ENCODE assay signal across 8 cellular contexts in the genomic region with DNA sequence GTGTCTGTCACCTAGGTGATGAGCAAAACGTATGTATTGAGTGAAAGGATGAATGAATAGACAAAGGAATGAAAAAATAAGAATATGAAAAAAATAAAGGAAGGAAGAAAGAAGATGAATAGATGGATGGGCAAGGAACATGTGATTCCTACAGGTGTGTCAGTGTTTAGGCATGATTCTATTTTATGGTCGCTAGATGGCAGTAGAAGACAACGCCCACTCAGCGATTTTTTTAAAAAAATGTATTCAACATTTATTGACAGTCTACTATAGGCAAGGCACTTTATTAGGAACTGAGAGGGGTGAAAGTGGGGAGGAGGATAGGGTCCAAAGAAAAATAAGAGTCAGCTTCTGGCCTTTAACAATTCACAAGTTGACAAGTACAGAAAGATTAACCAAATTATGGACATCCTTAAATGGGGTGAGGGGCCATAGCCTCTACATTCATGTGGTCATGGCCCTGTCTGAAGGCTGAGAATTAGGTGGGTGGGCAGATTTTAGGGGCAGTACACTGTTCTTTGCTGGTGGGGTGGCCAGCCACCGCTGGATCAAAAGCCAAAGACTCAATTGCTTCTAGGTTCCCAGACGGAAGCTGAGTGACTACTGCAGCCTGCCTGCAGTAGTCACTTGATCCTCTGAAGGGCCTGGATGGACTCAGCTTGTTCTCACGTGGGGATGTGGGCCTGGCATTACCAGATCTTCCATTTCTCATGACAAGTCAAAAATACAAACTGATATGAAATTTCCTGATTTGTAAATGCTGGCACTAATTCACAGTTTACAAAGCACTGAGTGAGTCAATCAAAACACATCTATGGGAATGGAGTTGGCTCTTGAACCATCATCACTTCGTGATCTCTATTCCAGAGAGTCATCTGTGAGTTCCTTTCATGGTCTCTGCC.
A peak's percentile ranks its signal among the peaks of the same experiment; 100 is the strongest.
DNase-seq lines count a peak whose midpoint lies in the region; FAIRE-seq and TF ChIP-seq lines count a peak whose summit lies in the region.

No MANE protein-coding gene starts in this region.

- DNase-seq in AG09309 (ENCODE audit: low read depth), result no peak
- DNase-seq in GM10266 (ENCODE audit: extremely low spot score), result peak; percentile 34
- peak; percentile 29 for DNase-seq in NCI-H2196 treated with DMSO at 0.1 percent for 48 hours (lab: John Stamatoyannopoulos, UW; ENCODE audit: unreplicated experiment)
- peak; percentile 59 to 73 for DNase-seq in cardiac fibroblast (ENCODE audit: low read depth in 2 of 2)
- peak; percentile 48 for DNase-seq in myocyte (ENCODE audit: low read depth)
- no peak for DNase-seq in activated CD4-positive, CD25-positive, alpha-beta regulatory T cell treated with anti-CD3 and anti-CD28 coated beads, Interleukin-2, amount 50 U/mL, for 72 hours
- no peak for DNase-seq in stimulated activated CD4-positive, alpha-beta T cell treated with anti-CD3 and anti-CD28 coated beads, Interleukin-1b, Interleukin-23, amount 100 ng/mL, for 48 hours
- no peak for DNase-seq in frontal cortex (ENCODE audit: low spot score in 2 of 2)

- FAIRE-seq in frontal cortex (lab: Jason Lieb, UNC), result no peak

- TF ChIP-seq CTCF in AG09309 (IDR thresholded peaks at IDR 0.05; ENCODE audit: control insufficient read depth, insufficient read depth, low read depth, low read length, missing control alignments), result peak; percentile 69
- peak; percentile 68 for TF ChIP-seq CTCF in GM10266 (IDR thresholded peaks at IDR 0.05; ENCODE audit: control insufficient read depth, insufficient read depth, low read depth, missing control alignments)
- TF ChIP-seq CTCF in cardiac fibroblast (IDR thresholded peaks at IDR 0.05; ENCODE audit: low read depth, low read length), result peak; percentile 68

- H3K4me3 ChIP-seq in AG09309 (ENCODE audit: control insufficient read depth, low read depth, low read length) (no peak overlapping the region), cardiac fibroblast (replicated peaks in 1 of 2; ENCODE audit: low read depth in 2 of 2, low read length in 2 of 2) (no peak overlapping the region)

Comparison
In these comparisons a context has a peak if more than half of its experiments do, and no peak if none do; other contexts are left out.
1. DNase-seq: peak in GM10266 (single experiment), NCI-H2196 treated with DMSO at 0.1 percent for 48 hours (single experiment), cardiac fibroblast (2 of 2) and myocyte (single experiment); none in AG09309 (single experiment), activated CD4-positive, CD25-positive, alpha-beta regulatory T cell treated with anti-CD3 and anti-CD28 coated beads, Interleukin-2, amount 50 U/mL, for 72 hours (single experiment), stimulated activated CD4-positive, alpha-beta T cell treated with anti-CD3 and anti-CD28 coated beads, Interleukin-1b, Interleukin-23, amount 100 ng/mL, for 48 hours (single experiment) and frontal cortex (0 of 2).
2. Peak in every context shown above with its lines, with median percentiles within 50 percentile points of each other: CTCF ChIP-seq.